In genomic region chr19:48170817-48171347, GRCh38 we compare ENCODE assay signal across 8 cellular contexts. TPM values are rescaled to one million over a fixed set of nuclear protein-coding genes. Genes with fewer than 3 reads are reported as not detected.
DNase-seq lines count a peak whose midpoint lies in the region; ATAC-seq, FAIRE-seq and TF ChIP-seq lines count a peak whose summit lies in the region.

No MANE protein-coding gene starts in this region.

- no peaks in the 10 kb centered on the region for H3K9me3 ChIP-seq in OCI-LY3 (ENCODE audit: insufficient read depth, low read length)
- no peaks in the 10 kb centered on the region for H3K9me3 ChIP-seq in H1 (ENCODE audit: insufficient read depth in 2 of 2, low read depth in 1 of 2, low read length in 1 of 2)
- no peaks in the 10 kb centered on the region for H3K9me3 ChIP-seq in neuronal stem cell (replicated peaks in 1 of 2; ENCODE audit: control insufficient read depth in 2 of 2, insufficient read depth in 1 of 2, low read depth in 1 of 2, low read length in 2 of 2)

- DNase-seq in H1 (ENCODE audit: low read depth in 1 of 2, low spot score in 2 of 2) = no peak
- DNase-seq in neuronal stem cell (ENCODE audit: low spot score) = no peak
- DNase-seq in stimulated activated naive CD4-positive, alpha-beta T cell (lab: John Stamatoyannopoulos, UW) = no peak
- DNase-seq in GM20000 (ENCODE audit: low spot score) = no peak
- DNase-seq in H4 (ENCODE audit: low spot score) = no peak

- H3K4me2 ChIP-seq in OCI-LY3 (ENCODE audit: low read length) = peak overlapping the region; percentile 98
- H3K4me2 ChIP-seq in H1 (ENCODE audit: insufficient read depth in 1 of 2, low read depth in 2 of 2, low read length in 2 of 2) = peak overlapping the region; percentile 94 to 96
- peak overlapping the region; percentile 83 for H3K4me2 ChIP-seq in neuronal stem cell (ENCODE audit: insufficient read depth, low read length, poor library complexity, severe bottlenecking)

- H2AFZ ChIP-seq in OCI-LY3 (ENCODE audit: low read depth, low read length) (peak overlapping the region; percentile 20; the same call in 1 of the 2 replicates), H1 (ENCODE audit: low read length) (no peak overlapping the region; the same call in 1 of the 2 replicates), neuronal stem cell (ENCODE audit: low read length) (peak overlapping the region; percentile 100)

- H3K4ac ChIP-seq in H1 (replicated peaks; ENCODE audit: insufficient read length, low read depth, low read length) (peak overlapping the region; percentile 29), neuronal stem cell (ENCODE audit: low read length) (peak overlapping the region; percentile 38)

- H4K5ac ChIP-seq in H1 (ENCODE audit: insufficient read length, low read depth, low read length) = peak overlapping the region; percentile 59

- no peak for TF ChIP-seq EP300 in H1 (IDR thresholded peaks at IDR 0.05; ENCODE audit: borderline replicate concordance in 1 of 2, low read depth in 2 of 2, low read length in 2 of 2)

- H2AK5ac ChIP-seq in H1 (ENCODE audit: low read depth, low read length) (no peak overlapping the region), neuronal stem cell (ENCODE audit: low read depth, low read length) (peak overlapping the region; percentile 98)

- ATAC-seq in GM21423 (IDR thresholded peaks at IDR 0.05; ENCODE audit: unreplicated experiment) (peak; percentile 6), GM19395 (IDR thresholded peaks at IDR 0.05; ENCODE audit: unreplicated experiment) (no peak)

- CTCF ChIA-PET in H1 (lab: Charles Lee; ENCODE audit: partially characterized antibody) = interaction anchor here (0.9 to 2.1 kb wide), 6 partner anchors 18 to 144 kb away, joined by 3 to 9 read pairs (median 5); no protein-coding TSS in a partner anchor

- H2BK12ac ChIP-seq in H1 (ENCODE audit: low read depth, low read length) (no peak overlapping the region), neuronal stem cell (ENCODE audit: low read length) (no peak overlapping the region)

- no peak overlapping the region for H2BK120ac ChIP-seq in H1 (replicated peaks; ENCODE audit: low read depth, low read length)
- no peak overlapping the region for H2BK120ac ChIP-seq in neuronal stem cell (ENCODE audit: low read depth, low read length)

- TF ChIP-seq RAD21 in H1 (IDR thresholded peaks at IDR 0.05 in 1 of 2, conservative IDR thresholded peaks at IDR 0.05 in 1 of 2; ENCODE audit: low read depth in 2 of 2, low read length in 2 of 2) = no peak

- H3K36me3 ChIP-seq in OCI-LY3 (replicated peaks; ENCODE audit: low read depth, low read length) (peaks cover 17% of the 10 kb centered on the region), H1 (ENCODE audit: control insufficient read depth in 2 of 4, insufficient read depth in 4 of 4, low read length in 3 of 4) (peaks cover 2 to 19% (median 16%) of the 10 kb centered on the region in 4 experiments), neuronal stem cell (replicated peaks in 1 of 2; ENCODE audit: control insufficient read depth in 2 of 2, insufficient read depth in 2 of 2, low read length in 2 of 2) (peaks cover 16 to 41% of the 10 kb centered on the region in 2 donors)

- peak overlapping the region; percentile 72 for H2BK5ac ChIP-seq in H1 (ENCODE audit: low read depth, low read length)
- H2BK5ac ChIP-seq in neuronal stem cell (ENCODE audit: low read length) = peak overlapping the region; percentile 99

- no peak overlapping the region for H3K14ac ChIP-seq in H1 (ENCODE audit: insufficient read length)
- peak overlapping the region; percentile 91 for H3K14ac ChIP-seq in neuronal stem cell (ENCODE audit: low read length)

- no peak for TF ChIP-seq POLR2A in H1 (IDR thresholded peaks at IDR 0.05; ENCODE audit: control extremely low read depth in 1 of 2, low read depth in 2 of 2, low read length in 2 of 2)

- H3K79me1 ChIP-seq in H1 (ENCODE audit: low read depth, low read length) (peaks cover 6% of the 10 kb centered on the region; the same call in 1 of the 2 replicates), neuronal stem cell (ENCODE audit: low read depth, low read length) (peaks cover 12% of the 10 kb centered on the region)

- H4K20me1 ChIP-seq in OCI-LY3 (ENCODE audit: insufficient read depth, low read length) (peaks cover 18% of the 10 kb centered on the region), H1 (replicated peaks in 1 of 2; ENCODE audit: control insufficient read depth in 1 of 2, insufficient read depth in 2 of 2, low read length in 2 of 2) (peaks cover 2 to 7% of the 10 kb centered on the region in 2 experiments)

- no peak overlapping the region for H2BK15ac ChIP-seq in H1 (ENCODE audit: low read length)
- peak overlapping the region; percentile 10 for H2BK15ac ChIP-seq in neuronal stem cell (ENCODE audit: low read length)

- TF ChIP-seq CTCF in OCI-LY3 (IDR thresholded peaks at IDR 0.05; ENCODE audit: low read depth, low read length) (no peak), H1 (IDR thresholded peaks at IDR 0.05; ENCODE audit: control extremely low read depth in 1 of 3, insufficient read depth in 1 of 3, low read depth in 1 of 3, low read length in 3 of 3) (no peak), GM20000 (IDR thresholded peaks at IDR 0.05; ENCODE audit: extremely low read depth, missing control alignments) (no peak)

- H3K4me3 ChIP-seq in OCI-LY3 (ENCODE audit: low read length) (peak overlapping the region; percentile 94), H1 (ENCODE audit: extremely low read depth in 1 of 4, insufficient read depth in 2 of 4, low read depth in 3 of 4, low read length in 4 of 4) (peak overlapping the region; percentile 93 to 99 (median 98)), neuronal stem cell (ENCODE audit: low read length in 2 of 2) (peak overlapping the region; percentile 97 to 100)

- H3K23me2 ChIP-seq in H1 (ENCODE audit: low read depth, low read length) = peaks cover 11% of the 10 kb centered on the region

- H4K91ac ChIP-seq in H1 (replicated peaks; ENCODE audit: insufficient read length, low read length) (peak overlapping the region; percentile 68), neuronal stem cell (ENCODE audit: low read depth, low read length, poor library complexity) (peak overlapping the region; percentile 67)

- no peak for FAIRE-seq in H1 (lab: Jason Lieb, UNC)

- WGBS in H1 (ENCODE audit: extremely low coverage in 1 of 2, insufficient coverage in 1 of 2, insufficient read length in 1 of 2, insufficient replicate concordance in 2 of 2, low coverage in 1 of 2, low lambda C conversion rate in 2 of 2, missing lambda C conversion rate in 1 of 2), 2 experiments = 4% methylated on average over 14 of the region's 21 CpGs; no CpG with 5 or more reads in 1 of the 2 experiments
- WGBS in neuronal stem cell (ENCODE audit: extremely low coverage in 2 of 2, insufficient read length in 2 of 2, insufficient replicate concordance in 1 of 2), 2 donors = no CpG with 5 or more reads among the region's 21 CpGs

- H3K56ac ChIP-seq in H1 (replicated peaks; ENCODE audit: insufficient read length, low read depth, low read length) = peak overlapping the region; percentile 42

- POLR2A ChIA-PET in H1 (lab: Charles Lee; ENCODE audit: partially characterized antibody) = interaction anchor here (0.6 to 1.7 kb wide), 13 partner anchors 8 to 142 kb away, joined by 3 to 7 read pairs (median 3); no protein-coding TSS in a partner anchor

- H2BK20ac ChIP-seq in H1 (ENCODE audit: low read length) = no peak overlapping the region

- peaks cover 42% of the 10 kb centered on the region for H3K79me2 ChIP-seq in OCI-LY3 (ENCODE audit: low read length)
- peaks cover 6 to 40% of the 10 kb centered on the region in 2 experiments for H3K79me2 ChIP-seq in H1 (ENCODE audit: control insufficient read depth in 1 of 2, insufficient read depth in 2 of 2, low read length in 2 of 2)

- H3K27me3 ChIP-seq in OCI-LY3 (ENCODE audit: low read depth, low read length) (no peaks in the 10 kb centered on the region), H1 (replicated peaks in 1 of 4; ENCODE audit: control insufficient read depth in 3 of 4, extremely low read depth in 1 of 4, insufficient read depth in 3 of 4, low read length in 3 of 4) (no peaks in the 10 kb centered on the region), neuronal stem cell (ENCODE audit: control insufficient read depth in 3 of 3, insufficient read depth in 3 of 3, low read depth in 1 of 3, low read length in 3 of 3) (no peaks in the 10 kb centered on the region)

- H3K4me1 ChIP-seq in OCI-LY3 (ENCODE audit: low read length) (peaks cover 13% of the 10 kb centered on the region), H1 (replicated peaks in 1 of 4; ENCODE audit: control insufficient read depth in 3 of 4, insufficient read depth in 4 of 4, low read length in 3 of 4) (peaks cover 0 to 13% (median 6%) of the 10 kb centered on the region in 4 experiments; a peak in 6 of 7 replicates), neuronal stem cell (ENCODE audit: control insufficient read depth in 2 of 2, insufficient read depth in 1 of 2, low read depth in 1 of 2, low read length in 2 of 2) (peaks cover 6 to 8% of the 10 kb centered on the region in 2 donors)

- H3K23ac ChIP-seq in H1 (ENCODE audit: insufficient read length) = no peak overlapping the region
- peak overlapping the region; percentile 92 for H3K23ac ChIP-seq in neuronal stem cell (ENCODE audit: low read depth, low read length, poor library complexity)

- peak overlapping the region; percentile 96 for H3K9ac ChIP-seq in OCI-LY3 (ENCODE audit: low read length)
- H3K9ac ChIP-seq in H1 (replicated peaks in 1 of 4; ENCODE audit: extremely low read depth in 1 of 4, low read depth in 3 of 4, low read length in 3 of 4) = peak overlapping the region; percentile 56 to 89 (median 84)
- H3K9ac ChIP-seq in neuronal stem cell (ENCODE audit: low read depth, low read length, poor library complexity) = peak overlapping the region; percentile 95

- H4K8ac ChIP-seq in H1 (ENCODE audit: extremely low read depth, insufficient read depth, low read length) (peak overlapping the region; percentile 77; the same call in 1 of the 2 replicates), neuronal stem cell (ENCODE audit: low read depth, low read length) (no peak overlapping the region)

- H3K18ac ChIP-seq in H1 (ENCODE audit: extremely low read depth, low read length) (no peak overlapping the region), neuronal stem cell (ENCODE audit: low read length) (peak overlapping the region; percentile 91)

- H3K27ac ChIP-seq in OCI-LY3 (ENCODE audit: low read length) (peak overlapping the region; percentile 10; the same call in 1 of the 2 replicates), H1 (ENCODE audit: low read depth, low read length) (peak overlapping the region; percentile 98), neuronal stem cell (replicated peaks; ENCODE audit: low read length) (peak overlapping the region; percentile 30)

RNA-seq across cellular contexts. Expression of gene ZSWIM9, which starts 0.4 kb away (rescaled TPM):
- 10.1 and 10.4 TPM in 2 replicates for total RNA-seq in H1 (2021; fragmentation: NEBNext Ultra II Directional; extraction: Animal tissue kit (Norgen Biotek cat#: 25700))
- polyA plus RNA-seq in H1 (2011; rRNA removed) = 1.5 and 3.8 TPM in 2 replicates
- 2.7 TPM for polyA plus RNA-seq in H1 (2011; cell fraction: cytosol; rRNA removed)
- polyA plus RNA-seq in H1 (2011; cell fraction: nucleus; rRNA removed) = 3.6 TPM
- 13.6 to 16.6 TPM (median 13.9 TPM) in 4 replicates for polyA plus RNA-seq in H1 (2012, experiment 1 of 2)
- polyA plus RNA-seq in H1 (2012, experiment 2 of 2) = 4.9 TPM
- 3.7 TPM for polyA plus RNA-seq in H1 (2013, experiment 1 of 2)
- polyA plus RNA-seq in H1 (2013, experiment 2 of 2) = 3.5 TPM
- 0.17 and 0.66 TPM in 2 replicates for polyA minus RNA-seq in H1 (2011; rRNA and poly(A)+ RNA removed)
- 4.8 TPM for polyA minus RNA-seq in H1 (2011; cell fraction: cytosol; rRNA and poly(A)+ RNA removed)
- polyA minus RNA-seq in H1 (2011; cell fraction: nucleus; rRNA and poly(A)+ RNA removed) = 4.1 TPM
- 3.8 TPM for polyA plus RNA-seq in neuronal stem cell (2013, experiment 1 of 2)
- 4.0 TPM for polyA plus RNA-seq in neuronal stem cell (2013, experiment 2 of 2)
- 0.54 and 0.84 TPM in 2 replicates for total RNA-seq in H4 (2014; rRNA removed; shearing (Covaris generic))

RNA-seq across cellular contexts. Expression of gene LIG1, which starts 0.7 kb away (rescaled TPM):
- total RNA-seq in H1 (2021; fragmentation: NEBNext Ultra II Directional; extraction: Animal tissue kit (Norgen Biotek cat#: 25700)) = 97.7 and 113 TPM in 2 replicates
- 67.6 and 87.0 TPM in 2 replicates for polyA plus RNA-seq in H1 (2011; rRNA removed)
- 85.8 TPM for polyA plus RNA-seq in H1 (2011; cell fraction: cytosol; rRNA removed)
- 170 TPM for polyA plus RNA-seq in H1 (2011; cell fraction: nucleus; rRNA removed)
- 106 to 137 TPM (median 132 TPM) in 4 replicates for polyA plus RNA-seq in H1 (2012, experiment 1 of 2)
- 85.8 TPM for polyA plus RNA-seq in H1 (2012, experiment 2 of 2)
- polyA plus RNA-seq in H1 (2013, experiment 1 of 2) = 52.5 TPM
- 48.0 TPM for polyA plus RNA-seq in H1 (2013, experiment 2 of 2)
- polyA minus RNA-seq in H1 (2011; rRNA and poly(A)+ RNA removed) = 74.5 and 96.5 TPM in 2 replicates
- 58.7 TPM for polyA minus RNA-seq in H1 (2011; cell fraction: cytosol; rRNA and poly(A)+ RNA removed)
- polyA minus RNA-seq in H1 (2011; cell fraction: nucleus; rRNA and poly(A)+ RNA removed) = 44.9 TPM
- polyA plus RNA-seq in neuronal stem cell (2013, experiment 1 of 2) = 47.5 TPM
- 43.5 TPM for polyA plus RNA-seq in neuronal stem cell (2013, experiment 2 of 2)
- total RNA-seq in H4 (2014; rRNA removed; shearing (Covaris generic)) = 58.5 and 65.5 TPM in 2 replicates

Comparison
In these comparisons a context has a peak if more than half of its experiments do, and no peak if none do; other contexts are left out.
1. H3K27ac ChIP-seq: peak in every context shown above with its lines; median percentile 98 in H1; 30 in neuronal stem cell; 10 in OCI-LY3.